18 cellular contexts compared by ENCODE assay signal in the genomic region with DNA sequence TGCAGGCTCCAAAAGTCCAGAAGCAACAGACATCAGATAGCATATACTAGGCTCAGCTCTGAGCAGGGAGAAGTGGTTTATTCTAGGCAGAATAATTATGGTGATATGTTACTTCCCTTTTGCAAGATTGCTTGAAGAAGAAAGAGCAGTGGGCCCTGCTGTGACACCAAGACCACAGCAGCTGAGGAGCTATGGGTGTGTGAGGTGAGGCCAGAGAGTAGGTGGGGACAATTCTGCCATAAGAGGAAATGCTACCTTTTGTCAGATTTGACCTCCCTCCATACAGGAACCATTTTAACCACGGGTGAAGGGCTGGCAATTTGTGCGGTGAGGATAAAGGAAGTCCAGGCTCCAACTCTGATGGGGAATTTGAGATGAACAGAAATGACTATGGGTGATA. TPM values are rescaled to one million over a fixed set of nuclear protein-coding genes. Genes with fewer than 3 reads are reported as not detected.
A peak's percentile ranks its signal among the peaks of the same experiment; 100 is the strongest.
DNase-seq lines count a peak whose midpoint lies in the region; ATAC-seq, FAIRE-seq and TF ChIP-seq lines count a peak whose summit lies in the region.
"Had no signal": no experiment of that assay in that cellular context is flagged by ENCODE, and none has a peak within 500 bp of the region (broad histone marks: within the 10 kb centered on the region; RNA-seq: fewer than 3 reads in every experiment).

No MANE protein-coding gene starts in this region.

- FAIRE-seq in GM12891 (lab: Jason Lieb, UNC), result no peak
- FAIRE-seq: urothelium cell line had no signal

- intact Hi-C loops in mucosa of descending colon (cut with DNase I, micrococcal nuclease), result no loop called here
- intact Hi-C loops in activated T-helper 1 cell treated with anti-CD3 and anti-CD28 coated beads, Interleukin-12 subunit alpha, Interleukin-12 subunit beta, Interleukin-2, Interleukin-4 antibody, amounts not matched to agents 30 ng/mL and 10 ng/mL and 1 ng/mL, durations not matched to agents 14 hours and 24 hours and 36 hours (cut with micrococcal nuclease), result loop anchor here (2.0 kb wide), 1 partner anchor 14 kb away; no protein-coding TSS in a partner anchor

- no peaks in the 10 kb centered on the region for H3K4me1 ChIP-seq in Peyer's patch
- no peaks in the 10 kb centered on the region for H3K4me1 ChIP-seq in mucosa of descending colon (ENCODE audit: low read depth)
- H3K4me1 ChIP-seq: BE2C had no signal

- TF ChIP-seq CTCF in Peyer's patch (IDR thresholded peaks at IDR 0.05) (no peak), mucosa of descending colon (IDR thresholded peaks at IDR 0.05) (no peak)

- ATAC-seq in HG02938 (IDR thresholded peaks at IDR 0.05; ENCODE audit: unreplicated experiment) (peak; percentile 78), mucosa of descending colon (peak; percentile 26), GM19455 (IDR thresholded peaks at IDR 0.05; ENCODE audit: unreplicated experiment) (no peak), GM19035 (IDR thresholded peaks at IDR 0.05; ENCODE audit: unreplicated experiment) (no peak)
- ATAC-seq: GM23338 had no signal

- no peak overlapping the region for H3K27ac Mint-ChIP-seq in activated T-helper 1 cell treated with anti-CD3 and anti-CD28 coated beads, Interleukin-12 subunit alpha, Interleukin-12 subunit beta, Interleukin-2, Interleukin-4 antibody, amounts not matched to agents 30 ng/mL and 10 ng/mL and 1 ng/mL, durations not matched to agents 14 hours and 24 hours and 36 hours
- H3K27ac Mint-ChIP-seq: GM23338, nephron had no signal

- DNase-seq in GM12891 (ENCODE audit: insufficient read length, low spot score) (no peak), Peyer's patch (peak in 2 of 3 donors; percentile 59 to 69), mucosa of descending colon (no peak), GM03348 (ENCODE audit: low spot score) (no peak)
- no peak for DNase-seq in activated T-helper 1 cell treated with anti-CD3 and anti-CD28 coated beads, Interleukin-12 subunit alpha, Interleukin-12 subunit beta, Interleukin-2, Interleukin-4 antibody, amounts not matched to agents 30 ng/mL and 10 ng/mL and 1 ng/mL, durations not matched to agents 14 hours and 24 hours and 36 hours (ENCODE audit: low spot score)
- DNase-seq: amniotic stem cell; BE2C; NCI-H1930; NCI-H774; SHP77 treated with DMSO at 0.1 percent for 48 hours; stimulated activated CD4-positive, alpha-beta T cell treated with anti-CD3 and anti-CD28 coated beads, Interleukin-1b, Interleukin-23, amount 100 ng/mL, for 48 hours had no signal

- H3K36me3 ChIP-seq in Peyer's patch (no peaks in the 10 kb centered on the region), mucosa of descending colon (ENCODE audit: low read depth) (no peaks in the 10 kb centered on the region)
- H3K36me3 ChIP-seq: BE2C had no signal

- H3K9me3 Mint-ChIP-seq in activated T-helper 1 cell treated with anti-CD3 and anti-CD28 coated beads, Interleukin-12 subunit alpha, Interleukin-12 subunit beta, Interleukin-2, Interleukin-4 antibody, amounts not matched to agents 30 ng/mL and 10 ng/mL and 1 ng/mL, durations not matched to agents 14 hours and 24 hours and 36 hours, result peaks cover 8% of the 10 kb centered on the region
- H3K9me3 Mint-ChIP-seq: GM23338 had no signal

- TF ChIP-seq POLR2A in GM12891 (IDR thresholded peaks at IDR 0.05; ENCODE audit: low read depth, low read length), result no peak
- no peak for TF ChIP-seq POLR2A in Peyer's patch (IDR thresholded peaks at IDR 0.05)

- H3K4me3 ChIP-seq in Peyer's patch, result no peak overlapping the region
- no peak overlapping the region for H3K4me3 ChIP-seq in mucosa of descending colon
- H3K4me3 ChIP-seq: GM23338 had no signal

- no peak overlapping the region for H3K27ac ChIP-seq in Peyer's patch
- H3K27ac ChIP-seq: KMS-11 had no signal

- H3K9me3 ChIP-seq in Peyer's patch (no peaks in the 10 kb centered on the region), mucosa of descending colon (no peaks in the 10 kb centered on the region)
- H3K9me3 ChIP-seq: BE2C had no signal

- H3K4me3 Mint-ChIP-seq in activated T-helper 1 cell treated with anti-CD3 and anti-CD28 coated beads, Interleukin-12 subunit alpha, Interleukin-12 subunit beta, Interleukin-2, Interleukin-4 antibody, amounts not matched to agents 30 ng/mL and 10 ng/mL and 1 ng/mL, durations not matched to agents 14 hours and 24 hours and 36 hours, result no peak overlapping the region
- H3K4me3 Mint-ChIP-seq: GM23338, nephron had no signal

- no peaks in the 10 kb centered on the region for H3K27me3 ChIP-seq in Peyer's patch
- H3K27me3 ChIP-seq: BE2C had no signal

- peaks cover 26% of the 10 kb centered on the region for H3K4me1 Mint-ChIP-seq in activated T-helper 1 cell treated with anti-CD3 and anti-CD28 coated beads, Interleukin-12 subunit alpha, Interleukin-12 subunit beta, Interleukin-2, Interleukin-4 antibody, amounts not matched to agents 30 ng/mL and 10 ng/mL and 1 ng/mL, durations not matched to agents 14 hours and 24 hours and 36 hours (ENCODE audit: low read depth)

- H3K36me3 Mint-ChIP-seq in activated T-helper 1 cell treated with anti-CD3 and anti-CD28 coated beads, Interleukin-12 subunit alpha, Interleukin-12 subunit beta, Interleukin-2, Interleukin-4 antibody, amounts not matched to agents 30 ng/mL and 10 ng/mL and 1 ng/mL, durations not matched to agents 14 hours and 24 hours and 36 hours (ENCODE audit: low read depth), result peaks cover 6% of the 10 kb centered on the region

- H3K27me3 Mint-ChIP-seq in activated T-helper 1 cell treated with anti-CD3 and anti-CD28 coated beads, Interleukin-12 subunit alpha, Interleukin-12 subunit beta, Interleukin-2, Interleukin-4 antibody, amounts not matched to agents 30 ng/mL and 10 ng/mL and 1 ng/mL, durations not matched to agents 14 hours and 24 hours and 36 hours (ENCODE audit: insufficient read depth), result no peaks in the 10 kb centered on the region

TF ChIP-seq in GM12891, 5 proteins besides CTCF, POLR2A, EP300 and RAD21:
- no peak for TF ChIP-seq POLR2AphosphoS5 (IDR thresholded peaks at IDR 0.05; ENCODE audit: low read depth, low read length)
- peak; percentile 65; the same call in 1 of the 2 replicates for TF ChIP-seq SPI1 (IDR thresholded peaks at IDR 0.05; ENCODE audit: low read depth, low read length)

RNA-seq across cellular contexts. Expression of gene TNFSF15, which starts 51.3 kb away (rescaled TPM):
- 0.01 TPM for polyA plus RNA-seq in GM12891 (2012; ENCODE audit: low read depth, missing spikeins)
- total RNA-seq in Peyer's patch (1 to 10 TPM in 3 of 4 donors, under 1 TPM in 1; 0.83 to 2.3 (median 1.6) TPM), mucosa of descending colon (1 to 10 TPM in 2 of 3 donors, under 1 TPM in 1; 0.80 to 8.7 (median 2.8) TPM)
- 1.4 and 1.5 TPM in 2 replicates for total RNA-seq in activated T-helper 1 cell treated with anti-CD3 and anti-CD28 coated beads, Interleukin-12 subunit alpha, Interleukin-12 subunit beta, Interleukin-2, Interleukin-4 antibody, amounts not matched to agents 30 ng/mL and 10 ng/mL and 1 ng/mL, durations not matched to agents 14 hours and 24 hours and 36 hours

Comparison
In these comparisons a context has a peak if more than half of its experiments do, and no peak if none do; other contexts are left out.
1. DNase-seq: peak in Peyer's patch (2 of 3); none in GM12891 (single experiment), mucosa of descending colon (0 of 3), activated T-helper 1 cell treated with anti-CD3 and anti-CD28 coated beads, Interleukin-12 subunit alpha, Interleukin-12 subunit beta, Interleukin-2, Interleukin-4 antibody, amounts not matched to agents 30 ng/mL and 10 ng/mL and 1 ng/mL, durations not matched to agents 14 hours and 24 hours and 36 hours (single experiment) and GM03348 (single experiment).
2. ATAC-seq: peak in HG02938 (single experiment) and mucosa of descending colon (single experiment); none in GM19455 (single experiment) and GM19035 (single experiment).